23 cellular contexts compared by ENCODE assay signal in the genomic region with DNA sequence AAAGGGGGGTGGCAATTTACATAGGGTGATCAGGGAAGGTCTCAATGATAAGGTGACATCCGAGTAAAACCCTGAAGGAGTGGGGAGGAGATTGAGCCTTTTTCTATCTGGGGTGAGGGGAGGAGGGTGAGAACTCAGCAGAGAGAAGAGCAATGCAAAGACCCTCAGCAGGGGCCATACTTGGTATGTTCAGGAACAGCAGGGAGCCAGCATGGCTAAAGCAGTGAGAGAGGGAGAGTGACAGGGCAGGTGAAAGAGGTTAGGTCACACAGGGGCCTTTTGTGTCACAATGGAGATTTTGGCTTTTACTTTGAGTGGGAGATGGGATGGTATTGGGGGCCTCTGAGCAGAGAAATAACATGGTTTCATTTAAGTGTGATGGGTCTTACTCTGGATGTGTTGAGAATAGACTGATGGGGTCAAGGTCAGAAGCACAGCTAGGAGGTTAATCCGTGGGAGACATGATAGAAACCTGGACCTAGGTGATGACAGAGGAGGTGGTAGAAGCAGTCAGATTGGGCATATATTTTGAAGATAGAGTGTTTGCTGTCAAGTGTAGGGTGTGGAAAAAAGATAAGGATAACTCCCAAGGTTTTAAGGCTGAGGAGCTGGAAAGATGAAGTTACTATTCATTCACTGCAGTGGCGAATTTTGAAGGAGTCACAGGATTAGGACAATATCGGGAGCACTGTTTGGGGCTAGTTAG. TPM values are rescaled to one million over a fixed set of nuclear protein-coding genes. Genes with fewer than 3 reads are reported as not detected.
A peak's percentile ranks its signal among the peaks of the same experiment; 100 is the strongest.
DNase-seq lines count a peak whose midpoint lies in the region; ATAC-seq, FAIRE-seq and TF ChIP-seq lines count a peak whose summit lies in the region.
"Had no signal": no experiment of that assay in that cellular context is flagged by ENCODE, and none has a peak within 500 bp of the region (broad histone marks: within the 10 kb centered on the region; RNA-seq: fewer than 3 reads in every experiment).

No MANE protein-coding gene starts in this region.

- CTCF ChIA-PET in K562 (lab: Yijun Ruan, JAX; ENCODE audit: low intra/inter-chr PET ratio), result no interaction called here

- H3K36me3 ChIP-seq in CD4-positive, CD25-positive, alpha-beta regulatory T cell (ENCODE audit: control insufficient read depth, insufficient read depth, low read length), result peaks cover 17% of the 10 kb centered on the region
- H3K36me3 ChIP-seq in H7 (replicated peaks; ENCODE audit: control insufficient read depth, insufficient read depth, low read length) (no peaks in the 10 kb centered on the region), K562 (ENCODE audit: control insufficient read depth, insufficient read depth, low read length) (peaks cover 24% of the 10 kb centered on the region; the same call in 2 of the 3 replicates), lower lobe of right lung (peaks cover 19% of the 10 kb centered on the region)
- H3K36me3 ChIP-seq: Peyer's patch had no signal

- peaks cover 33% of the 10 kb centered on the region for H3K36me3 Mint-ChIP-seq in CD4-positive, CD25-positive, alpha-beta regulatory T cell

- peaks cover 15 to 69% (median 47%) of the 10 kb centered on the region in 4 donors for H3K4me1 Mint-ChIP-seq in CD4-positive, CD25-positive, alpha-beta regulatory T cell

- no TSS peak for BruUV-seq in K562 (replicated peaks; lab: Mats Ljungman, UMichigan)

- H3K9me3 Mint-ChIP-seq in CD4-positive, CD25-positive, alpha-beta regulatory T cell, result no peaks in the 10 kb centered on the region
- H3K9me3 Mint-ChIP-seq: CD4-positive, alpha-beta T cell had no signal

- no peak for DNase-seq in CD4-positive, CD25-positive, alpha-beta regulatory T cell
- DNase-seq in H7, result peak; percentile 85
- DNase-seq in K562 (ENCODE audit: extremely low read depth in 1 of 4, low spot score in 3 of 4), result peak; percentile 44 to 48 (median 47)
- DNase-seq in lower lobe of right lung, result no peak
- DNase-seq in dorsolateral prefrontal cortex, result no peak
- no peak for DNase-seq in DMS53 treated with DMSO at 0.1 percent for 48 hours (lab: John Stamatoyannopoulos, UW; ENCODE audit: unreplicated experiment)
- no peak for DNase-seq in NCI-H510A (lab: John Stamatoyannopoulos, UW)
- DNase-seq: activated CD4-positive, alpha-beta T cell treated with anti-CD3 and anti-CD28 coated beads for 4 hours; body of pancreas; CD4-positive, alpha-beta T cell; NCI-H2081 treated with DMSO at 0.1 percent for 48 hours; NCI-H446; Peyer's patch; stimulated activated CD4-positive, alpha-beta T cell treated with anti-CD3 and anti-CD28 coated beads, Interleukin-1b, Interleukin-23, amount 100 ng/mL, for 48 hours; stimulated activated naive CD4-positive, alpha-beta T cell; T-helper 1 cell had no signal

- no peaks in the 10 kb centered on the region for H3K27me3 Mint-ChIP-seq in CD4-positive, CD25-positive, alpha-beta regulatory T cell
- H3K27me3 Mint-ChIP-seq: CD4-positive, alpha-beta T cell had no signal

- peaks cover 7% of the 10 kb centered on the region for H3K4me1 ChIP-seq in CD4-positive, CD25-positive, alpha-beta regulatory T cell (ENCODE audit: control insufficient read depth, insufficient read depth, low read length, poor library complexity, severe bottlenecking)
- H3K4me1 ChIP-seq in K562 (replicated peaks in 1 of 2; ENCODE audit: control insufficient read depth in 2 of 2, insufficient read depth in 2 of 2, low read length in 2 of 2), result peaks cover 18 to 19% of the 10 kb centered on the region in 2 experiments
- peaks cover 63% of the 10 kb centered on the region for H3K4me1 ChIP-seq in lower lobe of right lung

- in situ Hi-C loops in K562 (cut with MboI), result no loop called here

- TF ChIP-seq POLR2A in K562 (conservative IDR thresholded peaks at IDR 0.05), result no peak

- POLR2A ChIA-PET in K562 (lab: Yijun Ruan, JAX), result interaction anchor here (0.6 to 2.2 kb wide), 4 partner anchors 9 to 45 kb away, joined by 3 to 9 read pairs (median 4); no protein-coding TSS in a partner anchor

- H3K4me3 ChIP-seq in CD4-positive, CD25-positive, alpha-beta regulatory T cell (ENCODE audit: low read depth, low read length), result no peak overlapping the region
- H3K4me3 ChIP-seq in H7 (ENCODE audit: insufficient read depth, low read depth, low read length) (no peak overlapping the region), K562 (no peak overlapping the region), lower lobe of right lung (no peak overlapping the region), dorsolateral prefrontal cortex (no peak overlapping the region)
- H3K4me3 ChIP-seq: body of pancreas, lung, Peyer's patch, skin epidermis had no signal

- intact Hi-C loops in K562 (cut with micrococcal nuclease), result no loop called here
- intact Hi-C loops in lower lobe of right lung (cut with DNase I), result no loop called here
- intact Hi-C loops in dorsolateral prefrontal cortex (cut with DNase I), result no loop called here

- H3K79me2 ChIP-seq in K562 (ENCODE audit: control insufficient read depth, insufficient read depth, low read length), result peaks cover 19% of the 10 kb centered on the region

- peaks cover 5% of the 10 kb centered on the region for H4K20me1 ChIP-seq in K562 (replicated peaks; ENCODE audit: control insufficient read depth, insufficient read depth, low read length)

- no peaks in the 10 kb centered on the region for H3K9me3 ChIP-seq in CD4-positive, CD25-positive, alpha-beta regulatory T cell (ENCODE audit: control insufficient read depth in 2 of 2, low read length in 2 of 2)
- H3K9me3 ChIP-seq in K562 (replicated peaks; ENCODE audit: control insufficient read depth, insufficient read depth, low read depth, low read length) (no peaks in the 10 kb centered on the region), lower lobe of right lung (no peaks in the 10 kb centered on the region)
- H3K9me3 ChIP-seq: body of pancreas, Peyer's patch had no signal

- TF ChIP-seq CTCF in K562 (IDR thresholded peaks at IDR 0.05 in 2 of 3, conservative IDR thresholded peaks at IDR 0.05 in 1 of 3; ENCODE audit: insufficient read depth in 2 of 3, low read depth in 1 of 3, low read length in 3 of 3), result no peak
- TF ChIP-seq CTCF in lower lobe of right lung (IDR thresholded peaks at IDR 0.05), result no peak
- no peak for TF ChIP-seq CTCF in dorsolateral prefrontal cortex (IDR thresholded peaks at IDR 0.05 in 54 of 56, conservative IDR thresholded peaks at IDR 0.05 in 2 of 56; ENCODE audit: low read depth in 1 of 56, partially characterized antibody in 56 of 56)

- no peak for FAIRE-seq in K562 (lab: Jason Lieb, UNC)
- FAIRE-seq: colon, islet of Langerhans had no signal

- H3K4me3 Mint-ChIP-seq in CD4-positive, CD25-positive, alpha-beta regulatory T cell, result peak overlapping the region in 1 of 4 donors; percentile 53
- H3K4me3 Mint-ChIP-seq: CD4-positive, alpha-beta T cell had no signal

- peak overlapping the region; percentile 0; the same call in 1 of the 2 replicates for H3K4me2 ChIP-seq in K562 (ENCODE audit: insufficient read depth, low read length)

- no peaks in the 10 kb centered on the region for H3K9me1 ChIP-seq in K562 (ENCODE audit: control insufficient read depth, insufficient read depth, low read length)

- no peak for TF ChIP-seq RAD21 in K562 (CRISPR knock-in tag; conservative IDR thresholded peaks at IDR 0.05 in 1 of 2, IDR thresholded peaks at IDR 0.05 in 1 of 2)

- peak; percentile 45; the same call in 1 of the 2 replicates for TF ChIP-seq EP300 in K562 (IDR thresholded peaks at IDR 0.05; ENCODE audit: low read length)

- ATAC-seq in CD4-positive, CD25-positive, alpha-beta regulatory T cell (ENCODE audit: low read depth in 2 of 2), result no peak
- peak; percentile 47 for ATAC-seq in K562
- ATAC-seq in lower lobe of right lung, result no peak
- no peak for ATAC-seq in HG02642 (IDR thresholded peaks at IDR 0.05; ENCODE audit: poor library complexity, unreplicated experiment)
- ATAC-seq: body of pancreas had no signal

- H3K9ac ChIP-seq in K562 (ENCODE audit: insufficient read depth in 1 of 2, low read depth in 2 of 2, low read length in 2 of 2), result peak overlapping the region in 1 of 2 experiments; percentile 77; a peak in 1 of 4 replicates

- peak overlapping the region in 2 of 3 donors; percentile 51 to 89 for H3K27ac Mint-ChIP-seq in CD4-positive, CD25-positive, alpha-beta regulatory T cell
- H3K27ac Mint-ChIP-seq: CD4-positive, alpha-beta T cell had no signal

- H3K27ac ChIP-seq in CD4-positive, CD25-positive, alpha-beta regulatory T cell (ENCODE audit: insufficient read depth, low read length, poor library complexity, severe bottlenecking), result no peak overlapping the region
- H3K27ac ChIP-seq in K562 (ENCODE audit: extremely low read depth, low read depth, low read length) (no peak overlapping the region), lower lobe of right lung (peak overlapping the region; percentile 64), dorsolateral prefrontal cortex (peak overlapping the region in 1 of 59 donors; percentile 36)
- H3K27ac ChIP-seq: body of pancreas, Peyer's patch, skin epidermis had no signal

- 20% methylated on average over 4 of the region's 4 CpGs for WGBS in K562 (ENCODE audit: insufficient coverage, low coverage, missing lambda C conversion rate)

- no peak overlapping the region for H2AFZ ChIP-seq in K562 (ENCODE audit: low read depth, low read length)

- no peaks in the 10 kb centered on the region for H3K27me3 ChIP-seq in CD4-positive, CD25-positive, alpha-beta regulatory T cell (ENCODE audit: control insufficient read depth, insufficient read depth, low read length)
- no peaks in the 10 kb centered on the region for H3K27me3 ChIP-seq in H7 (ENCODE audit: control insufficient read depth, insufficient read depth, low read length)
- H3K27me3 ChIP-seq in K562 (ENCODE audit: control insufficient read depth in 2 of 2, insufficient read depth in 2 of 2, low read length in 2 of 2), result no peaks in the 10 kb centered on the region
- no peaks in the 10 kb centered on the region for H3K27me3 ChIP-seq in lower lobe of right lung (ENCODE audit: low read depth)
- H3K27me3 ChIP-seq in dorsolateral prefrontal cortex, result no peaks in the 10 kb centered on the region
- H3K27me3 ChIP-seq: body of pancreas, Peyer's patch had no signal

RNA-seq across cellular contexts. Expression of a gene that starts 6.2 kb away (rescaled TPM):
- total RNA-seq in CD4-positive, CD25-positive, alpha-beta regulatory T cell, result 35.0 TPM
- 1 to 10 TPM; 6.2 to 7.5 (median 6.6) TPM for polyA plus RNA-seq in CD4-positive, CD25-positive, alpha-beta regulatory T cell
- total RNA-seq in H7 (2014; rRNA removed; shearing (Covaris generic)), result 2.7 and 3.2 TPM in 2 replicates
- total RNA-seq in K562 (2011; cell fraction: chromatin; rRNA removed; ENCODE audit: low replicate concordance), result 7.1 and 12.2 TPM in 2 replicates
- 3.4 and 3.7 TPM in 2 replicates for total RNA-seq in K562 (2011; cell fraction: nucleolus; rRNA removed)
- 4.2 and 9.5 TPM in 2 replicates for total RNA-seq in K562 (2011; cell fraction: nucleoplasm; rRNA removed)
- 2.1 and 2.8 TPM in 2 replicates for total RNA-seq in K562 (2014; rRNA removed)
- 1.5 and 2.3 TPM in 2 replicates for total RNA-seq in K562 (2014; rRNA removed; fragmentation: Illumina TruSeq; extraction: Trizol)
- 1.4 and 1.5 TPM in 2 replicates for total RNA-seq in K562 (2015; rRNA removed; fragmentation: Illumina TruSeq; extraction: Trizol)
- 15.9 and 17.4 TPM in 2 replicates for total RNA-seq in K562 (2021)
- 2.3 and 5.0 TPM in 2 replicates for polyA plus RNA-seq in K562 (2011; rRNA removed)
- polyA plus RNA-seq in K562 (2011; cell fraction: cytosol; rRNA removed), result 2.4 and 4.0 TPM in 2 replicates
- polyA plus RNA-seq in K562 (2011; cell fraction: nucleus; rRNA removed), result 7.3 and 11.1 TPM in 2 replicates
- 21.1 and 27.4 TPM in 2 replicates for polyA plus RNA-seq in K562 (2012)
- polyA plus RNA-seq in K562 (2014; fragmentation: Illumina TruSeq; extraction: Trizol), result 19.1 and 22.3 TPM in 2 replicates
- polyA plus RNA-seq in K562 (2014; fragmentation: Nextera tagmentation; extraction: Ambion mirVana), result under 1 TPM; 0.77 to 0.88 TPM
- 6.1 and 6.5 TPM in 2 replicates for polyA plus RNA-seq in K562 (2014; rRNA removed)
- 1.8 and 2.7 TPM in 2 replicates for polyA minus RNA-seq in K562 (2011; rRNA and poly(A)+ RNA removed)
- polyA minus RNA-seq in K562 (2011; cell fraction: cytosol; rRNA and poly(A)+ RNA removed), result 5.8 and 6.6 TPM in 2 replicates
- 1.2 and 1.3 TPM in 2 replicates for polyA minus RNA-seq in K562 (2011; cell fraction: nucleus; rRNA and poly(A)+ RNA removed)
- total RNA-seq in lower lobe of right lung, result 19.4 TPM
- total RNA-seq in dorsolateral prefrontal cortex, result 10 to 100 TPM; 11.5 to 27.4 (median 17.6) TPM

RNA-seq across cellular contexts. Expression of a gene that starts 39.2 kb away (rescaled TPM):
- 7.8 TPM for total RNA-seq in CD4-positive, CD25-positive, alpha-beta regulatory T cell
- polyA plus RNA-seq in CD4-positive, CD25-positive, alpha-beta regulatory T cell, result 10 to 100 TPM; 18.3 to 25.5 (median 19.0) TPM
- total RNA-seq in H7 (2014; rRNA removed; shearing (Covaris generic)), result 8.9 and 12.9 TPM in 2 replicates
- total RNA-seq in K562 (2011; cell fraction: chromatin; rRNA removed; ENCODE audit: low replicate concordance), result 19.2 and 41.8 TPM in 2 replicates
- 21.8 and 24.3 TPM in 2 replicates for total RNA-seq in K562 (2011; cell fraction: nucleolus; rRNA removed)
- total RNA-seq in K562 (2011; cell fraction: nucleoplasm; rRNA removed), result 31.2 and 41.6 TPM in 2 replicates
- 25.5 and 30.9 TPM in 2 replicates for total RNA-seq in K562 (2014; rRNA removed)
- 27.4 and 27.7 TPM in 2 replicates for total RNA-seq in K562 (2014; rRNA removed; fragmentation: Illumina TruSeq; extraction: Trizol)
- 24.8 and 28.2 TPM in 2 replicates for total RNA-seq in K562 (2015; rRNA removed; fragmentation: Illumina TruSeq; extraction: Trizol)
- 39.0 and 41.5 TPM in 2 replicates for total RNA-seq in K562 (2021)
- 29.2 and 35.5 TPM in 2 replicates for polyA plus RNA-seq in K562 (2011; rRNA removed)
- polyA plus RNA-seq in K562 (2011; cell fraction: cytosol; rRNA removed), result 33.9 and 37.5 TPM in 2 replicates
- polyA plus RNA-seq in K562 (2011; cell fraction: nucleus; rRNA removed), result 16.9 and 17.6 TPM in 2 replicates
- polyA plus RNA-seq in K562 (2012), result 10.9 and 17.5 TPM in 2 replicates
- polyA plus RNA-seq in K562 (2014; fragmentation: Illumina TruSeq; extraction: Trizol), result 29.6 and 35.5 TPM in 2 replicates
- polyA plus RNA-seq in K562 (2014; fragmentation: Nextera tagmentation; extraction: Ambion mirVana), result 10 to 100 TPM; 16.6 to 23.1 TPM
- polyA plus RNA-seq in K562 (2014; rRNA removed), result 23.4 and 24.9 TPM in 2 replicates
- 35.4 and 48.7 TPM in 2 replicates for polyA minus RNA-seq in K562 (2011; rRNA and poly(A)+ RNA removed)
- 21.9 and 29.9 TPM in 2 replicates for polyA minus RNA-seq in K562 (2011; cell fraction: cytosol; rRNA and poly(A)+ RNA removed)
- polyA minus RNA-seq in K562 (2011; cell fraction: nucleus; rRNA and poly(A)+ RNA removed), result 11.6 and 16.1 TPM in 2 replicates
- total RNA-seq in lower lobe of right lung, result 29.2 TPM
- total RNA-seq in dorsolateral prefrontal cortex, result 10 to 100 TPM; 30.2 to 62.6 (median 43.4) TPM

RNA-seq across cellular contexts. Expression of a gene that starts 51.2 kb away (rescaled TPM):
- 0.17 TPM for total RNA-seq in CD4-positive, CD25-positive, alpha-beta regulatory T cell
- not detected for polyA plus RNA-seq in CD4-positive, CD25-positive, alpha-beta regulatory T cell
- total RNA-seq in H7 (2014; rRNA removed; shearing (Covaris generic)), result 0.07 and 0.10 TPM in 2 replicates
- 4.1 and 13.9 TPM in 2 replicates for total RNA-seq in K562 (2011; cell fraction: chromatin; rRNA removed; ENCODE audit: low replicate concordance)
- 7.8 and 13.2 TPM in 2 replicates for total RNA-seq in K562 (2011; cell fraction: nucleolus; rRNA removed)
- total RNA-seq in K562 (2011; cell fraction: nucleoplasm; rRNA removed), result 7.0 and 11.1 TPM in 2 replicates
- 2.2 TPM in 2 replicates for total RNA-seq in K562 (2014; rRNA removed)
- 1.6 and 2.0 TPM in 2 replicates for total RNA-seq in K562 (2014; rRNA removed; fragmentation: Illumina TruSeq; extraction: Trizol)
- total RNA-seq in K562 (2015; rRNA removed; fragmentation: Illumina TruSeq; extraction: Trizol), result 1.1 TPM in 2 replicates
- total RNA-seq in K562 (2021), result 6.9 and 7.9 TPM in 2 replicates
- 5.2 and 5.5 TPM in 2 replicates for polyA plus RNA-seq in K562 (2011; rRNA removed)
- polyA plus RNA-seq in K562 (2011; cell fraction: cytosol; rRNA removed), result 4.0 and 12.5 TPM in 2 replicates
- 9.0 and 21.6 TPM in 2 replicates for polyA plus RNA-seq in K562 (2011; cell fraction: nucleus; rRNA removed)
- 9.4 and 10.4 TPM in 2 replicates for polyA plus RNA-seq in K562 (2012)
- 2.9 and 4.1 TPM in 2 replicates for polyA plus RNA-seq in K562 (2014; fragmentation: Illumina TruSeq; extraction: Trizol)
- under 1 TPM; 0.11 TPM for polyA plus RNA-seq in K562 (2014; fragmentation: Nextera tagmentation; extraction: Ambion mirVana)
- polyA plus RNA-seq in K562 (2014; rRNA removed), result 4.6 and 4.7 TPM in 2 replicates
- polyA minus RNA-seq in K562 (2011; rRNA and poly(A)+ RNA removed), result 3.1 and 4.7 TPM in 2 replicates
- polyA minus RNA-seq in K562 (2011; cell fraction: cytosol; rRNA and poly(A)+ RNA removed), result 4.2 and 7.2 TPM in 2 replicates
- 7.6 and 8.6 TPM in 2 replicates for polyA minus RNA-seq in K562 (2011; cell fraction: nucleus; rRNA and poly(A)+ RNA removed)
- 4.7 TPM for total RNA-seq in lower lobe of right lung
- under 1 TPM in 85 of 120 experiments, not detected in 35; 0.10 to 0.62 (median 0.24) TPM for total RNA-seq in dorsolateral prefrontal cortex

RNA-seq across cellular contexts. Expression of a gene that starts 55.5 kb away (rescaled TPM):
- total RNA-seq in CD4-positive, CD25-positive, alpha-beta regulatory T cell, result not detected
- polyA plus RNA-seq in CD4-positive, CD25-positive, alpha-beta regulatory T cell, result under 1 TPM in 2 of 4 donors, not detected in 2; 0.19 to 0.36 TPM
- 0.10 TPM in 1 of 2 replicates, not detected in the other for total RNA-seq in H7 (2014; rRNA removed; shearing (Covaris generic))
- not detected in 2 replicates for total RNA-seq in K562 (2011; cell fraction: chromatin; rRNA removed; ENCODE audit: low replicate concordance)
- total RNA-seq in K562 (2011; cell fraction: nucleolus; rRNA removed), result not detected in 2 replicates
- not detected in 2 replicates for total RNA-seq in K562 (2011; cell fraction: nucleoplasm; rRNA removed)
- not detected in 2 replicates for total RNA-seq in K562 (2014; rRNA removed)
- not detected in 2 replicates for total RNA-seq in K562 (2014; rRNA removed; fragmentation: Illumina TruSeq; extraction: Trizol)
- not detected in 2 replicates for total RNA-seq in K562 (2015; rRNA removed; fragmentation: Illumina TruSeq; extraction: Trizol)
- total RNA-seq in K562 (2021), result 0.16 TPM in 1 of 2 replicates, not detected in the other
- polyA plus RNA-seq in K562 (2011; rRNA removed), result not detected in 2 replicates
- not detected in 2 replicates for polyA plus RNA-seq in K562 (2011; cell fraction: cytosol; rRNA removed)
- not detected in 2 replicates for polyA plus RNA-seq in K562 (2011; cell fraction: nucleus; rRNA removed)
- polyA plus RNA-seq in K562 (2012), result 0.16 and 0.17 TPM in 2 replicates
- not detected in 2 replicates for polyA plus RNA-seq in K562 (2014; fragmentation: Illumina TruSeq; extraction: Trizol)
- polyA plus RNA-seq in K562 (2014; fragmentation: Nextera tagmentation; extraction: Ambion mirVana), result under 1 TPM in 1 of 2 experiments, not detected in 1; 0.03 TPM
- polyA plus RNA-seq in K562 (2014; rRNA removed), result not detected in 2 replicates
- not detected in 2 replicates for polyA minus RNA-seq in K562 (2011; rRNA and poly(A)+ RNA removed)
- polyA minus RNA-seq in K562 (2011; cell fraction: cytosol; rRNA and poly(A)+ RNA removed), result not detected in 2 replicates
- polyA minus RNA-seq in K562 (2011; cell fraction: nucleus; rRNA and poly(A)+ RNA removed), result not detected in 2 replicates
- total RNA-seq in lower lobe of right lung, result 48.1 TPM
- under 1 TPM in 1 of 120 experiments, not detected in 119; 0.33 TPM for total RNA-seq in dorsolateral prefrontal cortex
- total RNA-seq: CD4-positive, alpha-beta T cell; fibroblast of lung; pulmonary artery endothelial cell had no signal
- polyA plus RNA-seq: fibroblast of lung had no signal

Comparison
In these comparisons a context has a peak if more than half of its experiments do, and no peak if none do; other contexts are left out.
1. DNase-seq: peak in H7 (single experiment) and K562 (4 of 4); none in CD4-positive, CD25-positive, alpha-beta regulatory T cell (0 of 3), lower lobe of right lung (single experiment), dorsolateral prefrontal cortex (0 of 10), DMS53 treated with DMSO at 0.1 percent for 48 hours (single experiment) and NCI-H510A (single experiment).